Comparison of ENCODE assay signal across 9 cellular contexts in genomic region chr20:25553819-25554296, GRCh38. TPM values are rescaled to one million over a fixed set of nuclear protein-coding genes. Genes with fewer than 3 reads are reported as not detected.
A peak's percentile ranks its signal among the peaks of the same experiment; 100 is the strongest.
DNase-seq lines count a peak whose midpoint lies in the region; ATAC-seq and TF ChIP-seq lines count a peak whose summit lies in the region.
"Had no signal": no experiment of that assay in that cellular context is flagged by ENCODE, and none has a peak within 500 bp of the region (broad histone marks: within the 10 kb centered on the region; RNA-seq: fewer than 3 reads in every experiment).

No MANE protein-coding gene starts in this region.

- intact Hi-C loops in Right ventricle myocardium superior (cut with DNase I) (no loop called here), Panc1 (cut with micrococcal nuclease; ENCODE audit: unreplicated experiment) (no loop called here)

- H3K4me1 ChIP-seq in right atrium auricular region (peaks cover 0 to 23% of the 10 kb centered on the region in 2 donors), Panc1 (ENCODE audit: control insufficient read depth, insufficient read depth, low read length) (peaks cover 13% of the 10 kb centered on the region)

- peaks cover 15% of the 10 kb centered on the region for H3K36me3 Mint-ChIP-seq in type B pancreatic cell
- H3K36me3 Mint-ChIP-seq: immature natural killer cell had no signal

- no peak overlapping the region for H3K27ac ChIP-seq in right atrium auricular region
- H3K27ac ChIP-seq in Panc1 (ENCODE audit: low read length): no peak overlapping the region
- no peak overlapping the region for H3K27ac ChIP-seq in caudate nucleus (ENCODE audit: low read depth, low read length)

- ATAC-seq in Right ventricle myocardium superior (ENCODE audit: poor library complexity) (peak; percentile 51), Panc1 (peak; percentile 54)

- H3K4me3 Mint-ChIP-seq in type B pancreatic cell: no peak overlapping the region
- H3K4me3 Mint-ChIP-seq: immature natural killer cell had no signal

- POLR2A ChIA-PET in Panc1 (lab: Charles Lee): no interaction called here

- no TSS peak for BruUV-seq in Panc1 (replicated peaks; lab: Mats Ljungman, UMichigan)

- peak overlapping the region; percentile 8 for H3K27ac Mint-ChIP-seq in type B pancreatic cell

- H3K36me3 ChIP-seq in right atrium auricular region: no peaks in the 10 kb centered on the region
- no peaks in the 10 kb centered on the region for H3K36me3 ChIP-seq in Panc1 (ENCODE audit: control insufficient read depth, insufficient read depth, low read length)

- in situ Hi-C loops in Panc1 (cut with HindIII; ENCODE audit: low pct_unique_long_range_greater_than_20kb, low sequenced_read_pairs): no loop called here

- DNase-seq in Right ventricle myocardium superior (no peak), right atrium auricular region (ENCODE audit: low spot score) (no peak), Panc1 (ENCODE audit: low read depth, low spot score) (no peak), fibroblast of the aortic adventitia (ENCODE audit: low read depth) (peak; percentile 58), type B pancreatic cell (ENCODE audit: extremely low spot score, unreplicated experiment) (no peak), caudate nucleus (lab: John Stamatoyannopoulos, UW) (no peak), OCI-M2 (lab: John Stamatoyannopoulos, UW; ENCODE audit: unreplicated experiment) (no peak), NCI-H2081 (lab: John Stamatoyannopoulos, UW) (no peak)
- DNase-seq: immature natural killer cell had no signal

- peaks cover 45% of the 10 kb centered on the region for H3K4me1 Mint-ChIP-seq in type B pancreatic cell (ENCODE audit: unreplicated experiment)

- TF ChIP-seq CTCF in right atrium auricular region (IDR thresholded peaks at IDR 0.05) (no peak), Panc1 (IDR thresholded peaks at IDR 0.05) (no peak), fibroblast of the aortic adventitia (IDR thresholded peaks at IDR 0.05; ENCODE audit: insufficient read depth, low read length) (no peak), type B pancreatic cell (conservative IDR thresholded peaks at IDR 0.05) (no peak)

- H3K4me3 ChIP-seq in right atrium auricular region (no peak overlapping the region), Panc1 (ENCODE audit: low read depth in 2 of 2, low read length in 2 of 2) (no peak overlapping the region), fibroblast of the aortic adventitia (ENCODE audit: low read depth, low read length) (no peak overlapping the region)

- H3K27me3 Mint-ChIP-seq in type B pancreatic cell: no peaks in the 10 kb centered on the region

- no peaks in the 10 kb centered on the region for H3K9me3 ChIP-seq in right atrium auricular region
- no peaks in the 10 kb centered on the region for H3K9me3 ChIP-seq in Panc1 (ENCODE audit: control insufficient read depth, insufficient read depth, low read depth, low read length)

- no peaks in the 10 kb centered on the region for H3K9me3 Mint-ChIP-seq in type B pancreatic cell

- H3K27me3 ChIP-seq in right atrium auricular region (no peaks in the 10 kb centered on the region), Panc1 (ENCODE audit: control insufficient read depth, insufficient read depth, low read length) (no peaks in the 10 kb centered on the region)

- CTCF ChIA-PET in Panc1 (lab: Charles Lee): no interaction called here

RNA-seq across cellular contexts. Expression of gene NINL, which starts 31.5 kb away (rescaled TPM):
- total RNA-seq in Right ventricle myocardium superior: 10.7 TPM
- total RNA-seq in right atrium auricular region: 1 to 10 TPM; 3.7 to 4.8 TPM
- 25.0 TPM for total RNA-seq in Panc1 (2021; ENCODE audit: unreplicated experiment)
- 23.5 TPM for polyA plus RNA-seq in Panc1 (2012; ENCODE audit: insufficient read length)
- total RNA-seq in fibroblast of the aortic adventitia (ENCODE audit: low replicate concordance): 6.5 and 31.0 TPM in 2 replicates
- 26.0 and 47.0 TPM in 2 replicates for total RNA-seq in type B pancreatic cell (ENCODE audit: low replicate concordance)
